8 cellular contexts compared by ENCODE assay signal in genomic region chr12:124921200-124922008, GRCh38. TPM values are rescaled to one million over a fixed set of nuclear protein-coding genes. Genes with fewer than 3 reads are reported as not detected.
A peak's percentile ranks its signal among the peaks of the same experiment; 100 is the strongest.
DNase-seq lines count a peak whose midpoint lies in the region; ATAC-seq lines count a peak whose summit lies in the region.

No MANE protein-coding gene starts in this region.

- H3K36me3 ChIP-seq in rectal smooth muscle tissue (ENCODE audit: control insufficient read depth, insufficient read depth, low read length), result no peaks in the 10 kb centered on the region

- peak; percentile 57 for ATAC-seq in GM21723 (IDR thresholded peaks at IDR 0.05; ENCODE audit: unreplicated experiment)

- H3K9ac ChIP-seq in rectal smooth muscle tissue (ENCODE audit: low read length), result no peak overlapping the region

- peak overlapping the region; percentile 99 for H3K27ac Mint-ChIP-seq in activated T-helper 1 cell treated with anti-CD3 and anti-CD28 coated beads, Interleukin-12 subunit alpha, Interleukin-12 subunit beta, Interleukin-2, Interleukin-4 antibody, amounts not matched to agents 30 ng/mL and 10 ng/mL and 1 ng/mL, durations not matched to agents 14 hours and 24 hours and 36 hours

- peak; percentile 80 for DNase-seq in Daoy (ENCODE audit: low read depth)
- peak; percentile 72 for DNase-seq in LHCN-M2 (ENCODE audit: low read depth)
- DNase-seq in activated T-helper 1 cell treated with anti-CD3 and anti-CD28 coated beads, Interleukin-12 subunit alpha, Interleukin-12 subunit beta, Interleukin-2, Interleukin-4 antibody, amounts not matched to agents 30 ng/mL and 10 ng/mL and 1 ng/mL, durations not matched to agents 14 hours and 24 hours and 36 hours (ENCODE audit: low spot score), result peak; percentile 70
- peak; percentile 70 for DNase-seq in globus pallidus (ENCODE audit: low spot score)
- no peak for DNase-seq in NCI-H2029 treated with DMSO at 0.1 percent for 48 hours (lab: John Stamatoyannopoulos, UW)
- no peak for DNase-seq in DMS153 treated with DMSO at 0.1 percent for 48 hours (lab: John Stamatoyannopoulos, UW; ENCODE audit: unreplicated experiment)

- peak overlapping the region; percentile 81 for H3K4me3 Mint-ChIP-seq in activated T-helper 1 cell treated with anti-CD3 and anti-CD28 coated beads, Interleukin-12 subunit alpha, Interleukin-12 subunit beta, Interleukin-2, Interleukin-4 antibody, amounts not matched to agents 30 ng/mL and 10 ng/mL and 1 ng/mL, durations not matched to agents 14 hours and 24 hours and 36 hours

- no peaks in the 10 kb centered on the region for H3K27me3 Mint-ChIP-seq in activated T-helper 1 cell treated with anti-CD3 and anti-CD28 coated beads, Interleukin-12 subunit alpha, Interleukin-12 subunit beta, Interleukin-2, Interleukin-4 antibody, amounts not matched to agents 30 ng/mL and 10 ng/mL and 1 ng/mL, durations not matched to agents 14 hours and 24 hours and 36 hours (ENCODE audit: insufficient read depth)

- H3K27me3 ChIP-seq in rectal smooth muscle tissue (ENCODE audit: control insufficient read depth, insufficient read depth, low read length), result no peaks in the 10 kb centered on the region

- H3K4me1 ChIP-seq in rectal smooth muscle tissue (ENCODE audit: control insufficient read depth, insufficient read depth, low read length), result peaks cover 18% of the 10 kb centered on the region

- no peaks in the 10 kb centered on the region for H3K36me3 Mint-ChIP-seq in activated T-helper 1 cell treated with anti-CD3 and anti-CD28 coated beads, Interleukin-12 subunit alpha, Interleukin-12 subunit beta, Interleukin-2, Interleukin-4 antibody, amounts not matched to agents 30 ng/mL and 10 ng/mL and 1 ng/mL, durations not matched to agents 14 hours and 24 hours and 36 hours (ENCODE audit: low read depth)

- intact Hi-C loops in activated T-helper 1 cell treated with anti-CD3 and anti-CD28 coated beads, Interleukin-12 subunit alpha, Interleukin-12 subunit beta, Interleukin-2, Interleukin-4 antibody, amounts not matched to agents 30 ng/mL and 10 ng/mL and 1 ng/mL, durations not matched to agents 14 hours and 24 hours and 36 hours (cut with micrococcal nuclease), result loop anchor here (1.0 to 10.0 kb wide), 5 partner anchors 14 to 467 kb away; partner anchors contain the start of genes AACS and BRI3BP

- no peaks in the 10 kb centered on the region for H3K9me3 Mint-ChIP-seq in activated T-helper 1 cell treated with anti-CD3 and anti-CD28 coated beads, Interleukin-12 subunit alpha, Interleukin-12 subunit beta, Interleukin-2, Interleukin-4 antibody, amounts not matched to agents 30 ng/mL and 10 ng/mL and 1 ng/mL, durations not matched to agents 14 hours and 24 hours and 36 hours

- H3K27ac ChIP-seq in rectal smooth muscle tissue (ENCODE audit: low read depth, low read length), result peak overlapping the region; percentile 48

- peak overlapping the region; percentile 55 for H3K4me3 ChIP-seq in rectal smooth muscle tissue (ENCODE audit: low read length)

- peaks cover 66% of the 10 kb centered on the region for H3K4me1 Mint-ChIP-seq in activated T-helper 1 cell treated with anti-CD3 and anti-CD28 coated beads, Interleukin-12 subunit alpha, Interleukin-12 subunit beta, Interleukin-2, Interleukin-4 antibody, amounts not matched to agents 30 ng/mL and 10 ng/mL and 1 ng/mL, durations not matched to agents 14 hours and 24 hours and 36 hours (ENCODE audit: low read depth)

RNA-seq across cellular contexts. Expression of gene UBC, which starts 7.0 kb away (rescaled TPM):
- 1,358 and 1,360 TPM in 2 replicates for total RNA-seq in Daoy (2014; rRNA removed; shearing (Covaris generic))
- total RNA-seq in LHCN-M2 (2014; rRNA removed), result 1,439 and 1,479 TPM in 2 replicates
- polyA plus RNA-seq in LHCN-M2 (2012), result 1,556 TPM
- 883 and 899 TPM in 2 replicates for total RNA-seq in activated T-helper 1 cell treated with anti-CD3 and anti-CD28 coated beads, Interleukin-12 subunit alpha, Interleukin-12 subunit beta, Interleukin-2, Interleukin-4 antibody, amounts not matched to agents 30 ng/mL and 10 ng/mL and 1 ng/mL, durations not matched to agents 14 hours and 24 hours and 36 hours

RNA-seq across cellular contexts. Expression of gene SCARB1, which starts 57.7 kb away (rescaled TPM):
- 4.1 TPM in 2 replicates for total RNA-seq in Daoy (2014; rRNA removed; shearing (Covaris generic))
- 3.3 and 7.3 TPM in 2 replicates for total RNA-seq in LHCN-M2 (2014; rRNA removed)
- polyA plus RNA-seq in LHCN-M2 (2012), result 6.8 TPM
- total RNA-seq in activated T-helper 1 cell treated with anti-CD3 and anti-CD28 coated beads, Interleukin-12 subunit alpha, Interleukin-12 subunit beta, Interleukin-2, Interleukin-4 antibody, amounts not matched to agents 30 ng/mL and 10 ng/mL and 1 ng/mL, durations not matched to agents 14 hours and 24 hours and 36 hours, result 17.9 and 18.5 TPM in 2 replicates

Comparison
In these comparisons a context has a peak if more than half of its experiments do, and no peak if none do; other contexts are left out.
1. DNase-seq: peak in Daoy (single experiment), LHCN-M2 (single experiment), activated T-helper 1 cell treated with anti-CD3 and anti-CD28 coated beads, Interleukin-12 subunit alpha, Interleukin-12 subunit beta, Interleukin-2, Interleukin-4 antibody, amounts not matched to agents 30 ng/mL and 10 ng/mL and 1 ng/mL, durations not matched to agents 14 hours and 24 hours and 36 hours (single experiment) and globus pallidus (single experiment); none in NCI-H2029 treated with DMSO at 0.1 percent for 48 hours (single experiment) and DMS153 treated with DMSO at 0.1 percent for 48 hours (single experiment).